1 cellular context compared by ENCODE assay signal in the genomic region with DNA sequence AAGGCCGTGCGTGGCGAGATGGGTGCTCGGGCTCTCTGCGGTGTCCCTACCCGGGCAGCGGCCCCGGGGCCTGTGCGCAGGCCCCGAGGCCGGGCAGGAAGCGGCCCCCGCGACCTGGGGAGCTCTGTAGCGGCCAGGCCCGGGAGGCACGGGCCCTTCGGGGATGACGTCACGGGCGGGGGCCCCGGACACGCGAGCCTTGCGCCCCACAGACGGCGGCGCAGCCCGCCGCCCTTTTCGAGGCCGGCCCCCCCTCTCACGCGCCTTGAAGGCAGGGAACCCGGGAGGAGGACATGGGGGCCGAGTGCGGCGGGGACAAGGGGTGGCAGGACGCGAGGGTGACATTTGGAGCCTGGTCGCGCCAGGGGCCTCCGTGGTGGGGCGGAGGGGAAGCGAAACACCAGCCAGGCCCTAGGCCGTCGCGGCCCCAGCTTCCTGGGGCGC.
TF ChIP-seq lines count a peak whose summit lies in the region.

No MANE protein-coding gene starts in this region.

TF ChIP-seq in GM12878, 131 proteins besides CTCF, POLR2A, EP300 and RAD21 (continued from another document and continues in another):
- TF ChIP-seq, protein P1, sequence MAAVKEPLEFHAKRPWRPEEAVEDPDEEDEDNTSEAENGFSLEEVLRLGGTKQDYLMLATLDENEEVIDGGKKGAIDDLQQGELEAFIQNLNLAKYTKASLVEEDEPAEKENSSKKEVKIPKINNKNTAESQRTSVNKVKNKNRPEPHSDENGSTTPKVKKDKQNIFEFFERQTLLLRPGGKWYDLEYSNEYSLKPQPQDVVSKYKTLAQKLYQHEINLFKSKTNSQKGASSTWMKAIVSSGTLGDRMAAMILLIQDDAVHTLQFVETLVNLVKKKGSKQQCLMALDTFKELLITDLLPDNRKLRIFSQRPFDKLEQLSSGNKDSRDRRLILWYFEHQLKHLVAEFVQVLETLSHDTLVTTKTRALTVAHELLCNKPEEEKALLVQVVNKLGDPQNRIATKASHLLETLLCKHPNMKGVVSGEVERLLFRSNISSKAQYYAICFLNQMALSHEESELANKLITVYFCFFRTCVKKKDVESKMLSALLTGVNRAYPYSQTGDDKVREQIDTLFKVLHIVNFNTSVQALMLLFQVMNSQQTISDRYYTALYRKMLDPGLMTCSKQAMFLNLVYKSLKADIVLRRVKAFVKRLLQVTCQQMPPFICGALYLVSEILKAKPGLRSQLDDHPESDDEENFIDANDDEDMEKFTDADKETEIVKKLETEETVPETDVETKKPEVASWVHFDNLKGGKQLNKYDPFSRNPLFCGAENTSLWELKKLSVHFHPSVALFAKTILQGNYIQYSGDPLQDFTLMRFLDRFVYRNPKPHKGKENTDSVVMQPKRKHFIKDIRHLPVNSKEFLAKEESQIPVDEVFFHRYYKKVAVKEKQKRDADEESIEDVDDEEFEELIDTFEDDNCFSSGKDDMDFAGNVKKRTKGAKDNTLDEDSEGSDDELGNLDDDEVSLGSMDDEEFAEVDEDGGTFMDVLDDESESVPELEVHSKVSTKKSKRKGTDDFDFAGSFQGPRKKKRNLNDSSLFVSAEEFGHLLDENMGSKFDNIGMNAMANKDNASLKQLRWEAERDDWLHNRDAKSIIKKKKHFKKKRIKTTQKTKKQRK (IDR thresholded peaks at IDR 0.05; ENCODE audit: low read depth, low read length) = no peak
- TF ChIP-seq SREBF1 (IDR thresholded peaks at IDR 0.05; ENCODE audit: low read length) (no peak), TBL1XR1 (IDR thresholded peaks at IDR 0.05; ENCODE audit: low read depth, low read length) (no peak), LARP7 (IDR thresholded peaks at IDR 0.05) (no peak), HSF1 (IDR thresholded peaks at IDR 0.05; ENCODE audit: low read depth, low read length) (no peak), ZSCAN29 (IDR thresholded peaks at IDR 0.05) (no peak), SIX5 (IDR thresholded peaks at IDR 0.05; ENCODE audit: low read depth, low read length, severe bottlenecking) (no peak), NFXL1 (IDR thresholded peaks at IDR 0.05; ENCODE audit: borderline replicate concordance) (no peak), HDAC6 (IDR thresholded peaks at IDR 0.05; ENCODE audit: unreplicated experiment) (no peak), FOXM1 (IDR thresholded peaks at IDR 0.05; ENCODE audit: low read depth, low read length) (no peak), ZBTB4 (CRISPR knock-in tag; IDR thresholded peaks at IDR 0.05) (no peak), HDGF (IDR thresholded peaks at IDR 0.05) (no peak), SMC3 (IDR thresholded peaks at IDR 0.05; ENCODE audit: borderline replicate concordance, low read length) (0 out of 2 replicates have a peak, but pooled peaks have one; percentile 2), POLR2AphosphoS2 (IDR thresholded peaks at IDR 0.05; ENCODE audit: low read depth, low read length) (no peak), SUPT20H (IDR thresholded peaks at IDR 0.05; ENCODE audit: borderline replicate concordance, control insufficient read depth, low read depth, low read length) (no peak), ZNF217 (IDR thresholded peaks at IDR 0.05) (no peak), RELA (IDR thresholded peaks at IDR 0.05; ENCODE audit: borderline replicate concordance, partially characterized antibody) (no peak), SMAD1 (IDR thresholded peaks at IDR 0.05; ENCODE audit: low read depth, partially characterized antibody) (no peak), CBX5 (IDR thresholded peaks at IDR 0.05; ENCODE audit: low read depth) (no peak), HDAC2 (IDR thresholded peaks at IDR 0.05) (no peak), NR2C2 (IDR thresholded peaks at IDR 0.05; ENCODE audit: borderline replicate concordance, control insufficient read depth, insufficient read length, low read depth) (no peak), ZNF622 (IDR thresholded peaks at IDR 0.05) (no peak), MEF2B (IDR thresholded peaks at IDR 0.05; ENCODE audit: partially characterized antibody, poor library complexity, severe bottlenecking) (no peak), STAT3 (IDR thresholded peaks at IDR 0.05; ENCODE audit: low read depth, low read length) (no peak), IKZF1 (conservative IDR thresholded peaks at IDR 0.05) (peak; percentile 72), RAD51 (IDR thresholded peaks at IDR 0.05) (no peak), YBX1 (IDR thresholded peaks at IDR 0.05) (no peak)
- TF ChIP-seq, protein P2, sequence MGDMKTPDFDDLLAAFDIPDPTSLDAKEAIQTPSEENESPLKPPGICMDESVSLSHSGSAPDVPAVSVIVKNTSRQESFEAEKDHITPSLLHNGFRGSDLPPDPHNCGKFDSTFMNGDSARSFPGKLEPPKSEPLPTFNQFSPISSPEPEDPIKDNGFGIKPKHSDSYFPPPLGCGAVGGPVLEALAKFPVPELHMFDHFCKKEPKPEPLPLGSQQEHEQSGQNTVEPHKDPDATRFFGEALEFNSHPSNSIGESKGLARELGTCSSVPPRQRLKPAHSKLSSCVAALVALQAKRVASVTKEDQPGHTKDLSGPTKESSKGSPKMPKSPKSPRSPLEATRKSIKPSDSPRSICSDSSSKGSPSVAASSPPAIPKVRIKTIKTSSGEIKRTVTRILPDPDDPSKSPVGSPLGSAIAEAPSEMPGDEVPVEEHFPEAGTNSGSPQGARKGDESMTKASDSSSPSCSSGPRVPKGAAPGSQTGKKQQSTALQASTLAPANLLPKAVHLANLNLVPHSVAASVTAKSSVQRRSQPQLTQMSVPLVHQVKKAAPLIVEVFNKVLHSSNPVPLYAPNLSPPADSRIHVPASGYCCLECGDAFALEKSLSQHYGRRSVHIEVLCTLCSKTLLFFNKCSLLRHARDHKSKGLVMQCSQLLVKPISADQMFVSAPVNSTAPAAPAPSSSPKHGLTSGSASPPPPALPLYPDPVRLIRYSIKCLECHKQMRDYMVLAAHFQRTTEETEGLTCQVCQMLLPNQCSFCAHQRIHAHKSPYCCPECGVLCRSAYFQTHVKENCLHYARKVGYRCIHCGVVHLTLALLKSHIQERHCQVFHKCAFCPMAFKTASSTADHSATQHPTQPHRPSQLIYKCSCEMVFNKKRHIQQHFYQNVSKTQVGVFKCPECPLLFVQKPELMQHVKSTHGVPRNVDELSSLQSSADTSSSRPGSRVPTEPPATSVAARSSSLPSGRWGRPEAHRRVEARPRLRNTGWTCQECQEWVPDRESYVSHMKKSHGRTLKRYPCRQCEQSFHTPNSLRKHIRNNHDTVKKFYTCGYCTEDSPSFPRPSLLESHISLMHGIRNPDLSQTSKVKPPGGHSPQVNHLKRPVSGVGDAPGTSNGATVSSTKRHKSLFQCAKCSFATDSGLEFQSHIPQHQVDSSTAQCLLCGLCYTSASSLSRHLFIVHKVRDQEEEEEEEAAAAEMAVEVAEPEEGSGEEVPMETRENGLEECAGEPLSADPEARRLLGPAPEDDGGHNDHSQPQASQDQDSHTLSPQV (IDR thresholded peaks at IDR 0.05) = no peak
- TF ChIP-seq, protein P3, sequence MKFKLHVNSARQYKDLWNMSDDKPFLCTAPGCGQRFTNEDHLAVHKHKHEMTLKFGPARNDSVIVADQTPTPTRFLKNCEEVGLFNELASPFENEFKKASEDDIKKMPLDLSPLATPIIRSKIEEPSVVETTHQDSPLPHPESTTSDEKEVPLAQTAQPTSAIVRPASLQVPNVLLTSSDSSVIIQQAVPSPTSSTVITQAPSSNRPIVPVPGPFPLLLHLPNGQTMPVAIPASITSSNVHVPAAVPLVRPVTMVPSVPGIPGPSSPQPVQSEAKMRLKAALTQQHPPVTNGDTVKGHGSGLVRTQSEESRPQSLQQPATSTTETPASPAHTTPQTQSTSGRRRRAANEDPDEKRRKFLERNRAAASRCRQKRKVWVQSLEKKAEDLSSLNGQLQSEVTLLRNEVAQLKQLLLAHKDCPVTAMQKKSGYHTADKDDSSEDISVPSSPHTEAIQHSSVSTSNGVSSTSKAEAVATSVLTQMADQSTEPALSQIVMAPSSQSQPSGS (IDR thresholded peaks at IDR 0.05; ENCODE audit: low read length) = no peak
- TF ChIP-seq, protein P4, sequence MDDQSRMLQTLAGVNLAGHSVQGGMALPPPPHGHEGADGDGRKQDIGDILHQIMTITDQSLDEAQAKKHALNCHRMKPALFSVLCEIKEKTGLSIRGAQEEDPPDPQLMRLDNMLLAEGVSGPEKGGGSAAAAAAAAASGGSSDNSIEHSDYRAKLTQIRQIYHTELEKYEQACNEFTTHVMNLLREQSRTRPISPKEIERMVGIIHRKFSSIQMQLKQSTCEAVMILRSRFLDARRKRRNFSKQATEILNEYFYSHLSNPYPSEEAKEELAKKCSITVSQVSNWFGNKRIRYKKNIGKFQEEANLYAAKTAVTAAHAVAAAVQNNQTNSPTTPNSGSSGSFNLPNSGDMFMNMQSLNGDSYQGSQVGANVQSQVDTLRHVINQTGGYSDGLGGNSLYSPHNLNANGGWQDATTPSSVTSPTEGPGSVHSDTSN (IDR thresholded peaks at IDR 0.05; ENCODE audit: insufficient replicate concordance, low read depth, low read length) = no peak
- TF ChIP-seq, protein P5, sequence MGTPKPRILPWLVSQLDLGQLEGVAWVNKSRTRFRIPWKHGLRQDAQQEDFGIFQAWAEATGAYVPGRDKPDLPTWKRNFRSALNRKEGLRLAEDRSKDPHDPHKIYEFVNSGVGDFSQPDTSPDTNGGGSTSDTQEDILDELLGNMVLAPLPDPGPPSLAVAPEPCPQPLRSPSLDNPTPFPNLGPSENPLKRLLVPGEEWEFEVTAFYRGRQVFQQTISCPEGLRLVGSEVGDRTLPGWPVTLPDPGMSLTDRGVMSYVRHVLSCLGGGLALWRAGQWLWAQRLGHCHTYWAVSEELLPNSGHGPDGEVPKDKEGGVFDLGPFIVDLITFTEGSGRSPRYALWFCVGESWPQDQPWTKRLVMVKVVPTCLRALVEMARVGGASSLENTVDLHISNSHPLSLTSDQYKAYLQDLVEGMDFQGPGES (IDR thresholded peaks at IDR 0.05) = no peak
- TF ChIP-seq, protein P6, sequence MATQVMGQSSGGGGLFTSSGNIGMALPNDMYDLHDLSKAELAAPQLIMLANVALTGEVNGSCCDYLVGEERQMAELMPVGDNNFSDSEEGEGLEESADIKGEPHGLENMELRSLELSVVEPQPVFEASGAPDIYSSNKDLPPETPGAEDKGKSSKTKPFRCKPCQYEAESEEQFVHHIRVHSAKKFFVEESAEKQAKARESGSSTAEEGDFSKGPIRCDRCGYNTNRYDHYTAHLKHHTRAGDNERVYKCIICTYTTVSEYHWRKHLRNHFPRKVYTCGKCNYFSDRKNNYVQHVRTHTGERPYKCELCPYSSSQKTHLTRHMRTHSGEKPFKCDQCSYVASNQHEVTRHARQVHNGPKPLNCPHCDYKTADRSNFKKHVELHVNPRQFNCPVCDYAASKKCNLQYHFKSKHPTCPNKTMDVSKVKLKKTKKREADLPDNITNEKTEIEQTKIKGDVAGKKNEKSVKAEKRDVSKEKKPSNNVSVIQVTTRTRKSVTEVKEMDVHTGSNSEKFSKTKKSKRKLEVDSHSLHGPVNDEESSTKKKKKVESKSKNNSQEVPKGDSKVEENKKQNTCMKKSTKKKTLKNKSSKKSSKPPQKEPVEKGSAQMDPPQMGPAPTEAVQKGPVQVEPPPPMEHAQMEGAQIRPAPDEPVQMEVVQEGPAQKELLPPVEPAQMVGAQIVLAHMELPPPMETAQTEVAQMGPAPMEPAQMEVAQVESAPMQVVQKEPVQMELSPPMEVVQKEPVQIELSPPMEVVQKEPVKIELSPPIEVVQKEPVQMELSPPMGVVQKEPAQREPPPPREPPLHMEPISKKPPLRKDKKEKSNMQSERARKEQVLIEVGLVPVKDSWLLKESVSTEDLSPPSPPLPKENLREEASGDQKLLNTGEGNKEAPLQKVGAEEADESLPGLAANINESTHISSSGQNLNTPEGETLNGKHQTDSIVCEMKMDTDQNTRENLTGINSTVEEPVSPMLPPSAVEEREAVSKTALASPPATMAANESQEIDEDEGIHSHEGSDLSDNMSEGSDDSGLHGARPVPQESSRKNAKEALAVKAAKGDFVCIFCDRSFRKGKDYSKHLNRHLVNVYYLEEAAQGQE (IDR thresholded peaks at IDR 0.05; ENCODE audit: low read depth, low read length) = no peak
- TF ChIP-seq, protein P7, sequence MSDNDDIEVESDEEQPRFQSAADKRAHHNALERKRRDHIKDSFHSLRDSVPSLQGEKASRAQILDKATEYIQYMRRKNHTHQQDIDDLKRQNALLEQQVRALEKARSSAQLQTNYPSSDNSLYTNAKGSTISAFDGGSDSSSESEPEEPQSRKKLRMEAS (IDR thresholded peaks at IDR 0.05; ENCODE audit: low read depth, low read length) = no peak; the same call in 1 of the 2 replicates
- TF ChIP-seq, protein P8, sequence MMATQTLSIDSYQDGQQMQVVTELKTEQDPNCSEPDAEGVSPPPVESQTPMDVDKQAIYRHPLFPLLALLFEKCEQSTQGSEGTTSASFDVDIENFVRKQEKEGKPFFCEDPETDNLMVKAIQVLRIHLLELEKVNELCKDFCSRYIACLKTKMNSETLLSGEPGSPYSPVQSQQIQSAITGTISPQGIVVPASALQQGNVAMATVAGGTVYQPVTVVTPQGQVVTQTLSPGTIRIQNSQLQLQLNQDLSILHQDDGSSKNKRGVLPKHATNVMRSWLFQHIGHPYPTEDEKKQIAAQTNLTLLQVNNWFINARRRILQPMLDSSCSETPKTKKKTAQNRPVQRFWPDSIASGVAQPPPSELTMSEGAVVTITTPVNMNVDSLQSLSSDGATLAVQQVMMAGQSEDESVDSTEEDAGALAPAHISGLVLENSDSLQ (IDR thresholded peaks at IDR 0.05) = no peak
